Comparison of ENCODE assay signal across 8 cellular contexts in genomic region chr20:47318027-47318595, GRCh38. TPM values are rescaled to one million over a fixed set of nuclear protein-coding genes. Genes with fewer than 3 reads are reported as not detected.
A peak's percentile ranks its signal among the peaks of the same experiment; 100 is the strongest.
DNase-seq lines count a peak whose midpoint lies in the region; ATAC-seq and TF ChIP-seq lines count a peak whose summit lies in the region.

No MANE protein-coding gene starts in this region.

- H2AK5ac ChIP-seq in IMR-90 (ENCODE audit: low read depth, low read length) = peak overlapping the region; percentile 99

- H3K9me3 ChIP-seq in A673 (ENCODE audit: low read depth, low read length, poor library complexity, severe bottlenecking) (no peaks in the 10 kb centered on the region), IMR-90 (ENCODE audit: control insufficient read depth, insufficient read depth, low read length) (no peaks in the 10 kb centered on the region), breast epithelium (no peaks in the 10 kb centered on the region), thoracic aorta (no peaks in the 10 kb centered on the region)

- peak overlapping the region; percentile 88 for H3K9ac ChIP-seq in IMR-90 (ENCODE audit: low read depth, low read length)

- in situ Hi-C loops in IMR-90 (cut with MboI; ENCODE audit: low sequenced_read_pairs) = no loop called here

- BruUV-seq in A673 (replicated peaks; lab: Mats Ljungman, UMichigan) (no TSS peak), IMR-90 (replicated peaks; lab: Mats Ljungman, UMichigan) (no TSS peak)

- peak overlapping the region; percentile 100 for H4K91ac ChIP-seq in IMR-90 (ENCODE audit: insufficient read depth, low read depth, low read length)

- peaks cover 54% of the 10 kb centered on the region for H3K4me1 ChIP-seq in A673 (ENCODE audit: insufficient read depth, low read length, poor library complexity, severe bottlenecking)
- peaks cover 45% of the 10 kb centered on the region for H3K4me1 ChIP-seq in IMR-90 (ENCODE audit: control insufficient read depth, insufficient read depth, low read length)
- peaks cover 29 to 54% of the 10 kb centered on the region in 2 donors for H3K4me1 ChIP-seq in breast epithelium
- peaks cover 45 to 75% of the 10 kb centered on the region in 2 donors for H3K4me1 ChIP-seq in thoracic aorta (ENCODE audit: control insufficient read depth in 1 of 2, low read depth in 2 of 2)

- peak overlapping the region; percentile 99 for H3K4ac ChIP-seq in IMR-90 (ENCODE audit: low read depth, low read length)

- H4K8ac ChIP-seq in IMR-90 (ENCODE audit: low read depth in 2 of 2, low read length in 2 of 2) = peak overlapping the region; percentile 96 to 99

- H2BK15ac ChIP-seq in IMR-90 (ENCODE audit: low read depth, low read length) = peak overlapping the region; percentile 97

- CTCF ChIA-PET in A673 (lab: Charles Lee) (no interaction called here), IMR-90 (lab: Yijun Ruan, JAX) (interaction anchor here (0.6 to 2.9 kb wide), 3 partner anchors 41 to 66 kb away, joined by 3 to 17 read pairs (median 3); no protein-coding TSS in a partner anchor)

- peak overlapping the region; percentile 99 for H2BK5ac ChIP-seq in IMR-90 (ENCODE audit: low read depth, low read length, poor library complexity, severe bottlenecking)

- TF ChIP-seq RAD21 in IMR-90 (IDR thresholded peaks at IDR 0.05; ENCODE audit: low read length) = no peak

- H3K27me3 ChIP-seq in A673 (replicated peaks; ENCODE audit: insufficient read depth, low read depth, low read length, poor library complexity) (no peaks in the 10 kb centered on the region), IMR-90 (ENCODE audit: control insufficient read depth, insufficient read depth, low read length) (no peaks in the 10 kb centered on the region), breast epithelium (no peaks in the 10 kb centered on the region), thoracic aorta (replicated peaks; ENCODE audit: insufficient read depth) (no peaks in the 10 kb centered on the region)

- peak overlapping the region; percentile 94 for H2BK20ac ChIP-seq in IMR-90 (ENCODE audit: low read depth, low read length)

- WGBS in IMR-90 (ENCODE audit: extremely low coverage in 2 of 2, insufficient read length in 1 of 2), 2 experiments = 86% methylated on average over 1 of the region's 7 CpGs; no CpG with 5 or more reads in 1 of the 2 experiments

- peak overlapping the region; percentile 97 for H3K56ac ChIP-seq in IMR-90 (ENCODE audit: extremely low read depth, insufficient read depth, low read length)

- H4K5ac ChIP-seq in IMR-90 (ENCODE audit: low read depth, low read length) = peak overlapping the region; percentile 97

- peak overlapping the region; percentile 95 for H2AK9ac ChIP-seq in IMR-90 (replicated peaks; ENCODE audit: low read depth, low read length, poor library complexity)

- TF ChIP-seq POLR2A in IMR-90 (IDR thresholded peaks at IDR 0.05; ENCODE audit: low read depth, low read length) (no peak; the same call in 1 of the 2 replicates), breast epithelium (IDR thresholded peaks at IDR 0.05) (no peak)

- peak overlapping the region; percentile 100 for H3K23ac ChIP-seq in IMR-90 (ENCODE audit: low read depth, low read length)

- peaks cover 19% of the 10 kb centered on the region for H3K9me1 ChIP-seq in IMR-90 (ENCODE audit: insufficient read depth, low read length)

- H3K14ac ChIP-seq in IMR-90 (replicated peaks; ENCODE audit: low read depth, low read length) = peak overlapping the region; percentile 98

- H3K79me1 ChIP-seq in IMR-90 (ENCODE audit: low read depth in 1 of 2, low read length in 2 of 2) = peaks cover 38 to 78% of the 10 kb centered on the region in 2 experiments

- no peaks in the 10 kb centered on the region for H4K20me1 ChIP-seq in IMR-90 (ENCODE audit: insufficient read depth, low read length)

- H3K36me3 ChIP-seq in A673 (ENCODE audit: insufficient read depth, low read length, poor library complexity, severe bottlenecking) (no peaks in the 10 kb centered on the region), IMR-90 (ENCODE audit: control insufficient read depth, insufficient read depth, low read length) (no peaks in the 10 kb centered on the region), breast epithelium (no peaks in the 10 kb centered on the region), thoracic aorta (no peaks in the 10 kb centered on the region)

- dilution Hi-C loops in IMR-90 (cut with HindIII; ENCODE audit: low sequenced_read_pairs, unreplicated experiment) = no loop called here

- intact Hi-C loops in A673 (cut with micrococcal nuclease; ENCODE audit: unreplicated experiment) = loop anchor here (5.0 kb wide), 1 partner anchor 39 kb away; the partner anchor contains the start of gene ZMYND8
- intact Hi-C loops in IMR-90 (cut with micrococcal nuclease) = loop anchor here (5.0 kb wide), 1 partner anchor 46 kb away; no protein-coding TSS in a partner anchor
- intact Hi-C loops in breast epithelium (cut with DNase I; ENCODE audit: low total_unique reads) = loop anchor here (5.0 kb wide), 1 partner anchor 39 kb away; the partner anchor contains the start of gene ZMYND8

- H3K4me2 ChIP-seq in IMR-90 (ENCODE audit: low read depth, low read length) = peak overlapping the region; percentile 39

- DNase-seq in A673 (ENCODE audit: low spot score) (peak; percentile 37), IMR-90 (peak; percentile 65), breast epithelium (ENCODE audit: low spot score in 2 of 2) (no peak), kidney tubule cell (ENCODE audit: low spot score) (peak; percentile 89), thoracic aorta (ENCODE audit: low spot score) (no peak), inferior parietal cortex (ENCODE audit: extremely low spot score) (no peak), Kasumi-1 (lab: John Stamatoyannopoulos, UW) (no peak), NCI-H345 (lab: John Stamatoyannopoulos, UW) (no peak)

- ATAC-seq in IMR-90 (ENCODE audit: low read depth) (peak; percentile 3; the same call in 1 of the 2 replicates), thoracic aorta (ENCODE audit: insufficient number of reproducible peaks, low FRiP score, low read depth) (no peak)

- H3K27ac ChIP-seq in A673 (ENCODE audit: low read depth, low read length, poor library complexity, severe bottlenecking) = peak overlapping the region; percentile 87
- peak overlapping the region; percentile 95 for H3K27ac ChIP-seq in IMR-90 (ENCODE audit: insufficient read depth, low read length)
- H3K27ac ChIP-seq in breast epithelium = peak overlapping the region; percentile 99 to 100
- peak overlapping the region; percentile 98 to 100 for H3K27ac ChIP-seq in thoracic aorta

- peak overlapping the region; percentile 51 for H2AFZ ChIP-seq in IMR-90 (replicated peaks; ENCODE audit: low read length, poor library complexity)

- no peak overlapping the region for H3K4me3 ChIP-seq in A673 (ENCODE audit: low read depth, low read length, poor library complexity, severe bottlenecking)
- H3K4me3 ChIP-seq in IMR-90 (ENCODE audit: insufficient read depth, low read depth, low read length) = no peak overlapping the region
- H3K4me3 ChIP-seq in breast epithelium = peak overlapping the region; percentile 19 to 57 (median 33)
- peak overlapping the region; percentile 44 for H3K4me3 ChIP-seq in thoracic aorta

- POLR2A ChIA-PET in A673 (lab: Charles Lee; ENCODE audit: low non-redundant PET) = no interaction called here
- POLR2A ChIA-PET in IMR-90 (lab: Charles Lee; ENCODE audit: unreplicated experiment) = interaction anchor here (0.6 to 1.5 kb wide), 7 partner anchors 8 to 104 kb away, joined by 3 to 4 read pairs (median 3); no protein-coding TSS in a partner anchor

- H2BK120ac ChIP-seq in IMR-90 (ENCODE audit: low read depth, low read length) = peak overlapping the region; percentile 98

- peak overlapping the region; percentile 95 for H3K18ac ChIP-seq in IMR-90 (ENCODE audit: low read depth, low read length)

- TF ChIP-seq CTCF in A673 (conservative IDR thresholded peaks at IDR 0.05; ENCODE audit: low read depth, low read length) (no peak), IMR-90 (conservative IDR thresholded peaks at IDR 0.05; ENCODE audit: low read depth, low read length) (no peak), breast epithelium (IDR thresholded peaks at IDR 0.05) (no peak), thoracic aorta (IDR thresholded peaks at IDR 0.05) (no peak)

TF ChIP-seq in IMR-90, 13 proteins besides CTCF, POLR2A, EP300 and RAD21 (continues in another document):
- no peak for TF ChIP-seq NFE2L2 (IDR thresholded peaks at IDR 0.05; ENCODE audit: low read depth, low read length)
- no peak for TF ChIP-seq BHLHE40 (IDR thresholded peaks at IDR 0.05; ENCODE audit: low read depth, low read length)
- TF ChIP-seq CHD1 (IDR thresholded peaks at IDR 0.05; ENCODE audit: low read depth, low read length) = no peak
- TF ChIP-seq RCOR1 (IDR thresholded peaks at IDR 0.05; ENCODE audit: insufficient replicate concordance, low read length) = no peak
- no peak for TF ChIP-seq SMC3 (IDR thresholded peaks at IDR 0.05; ENCODE audit: low read depth, low read length)
- no peak for TF ChIP-seq RFX5 (IDR thresholded peaks at IDR 0.05; ENCODE audit: low read depth, low read length)
- TF ChIP-seq MAFK (IDR thresholded peaks at IDR 0.05; ENCODE audit: low read depth, low read length) = no peak
- TF ChIP-seq FOS (IDR thresholded peaks at IDR 0.05; ENCODE audit: low read depth, low read length) = no peak
- no peak for TF ChIP-seq USF2 (IDR thresholded peaks at IDR 0.05; ENCODE audit: low read depth, low read length)
- no peak for TF ChIP-seq MXI1 (IDR thresholded peaks at IDR 0.05; ENCODE audit: borderline replicate concordance, low read depth, low read length)
- TF ChIP-seq MAZ (IDR thresholded peaks at IDR 0.05; ENCODE audit: borderline replicate concordance, low read depth, low read length) = no peak
- no peak for TF ChIP-seq CEBPB (IDR thresholded peaks at IDR 0.05; ENCODE audit: low read depth, low read length)

RNA-seq across cellular contexts. Expression of gene ZMYND8, which starts 38.4 kb away (rescaled TPM):
- total RNA-seq in A673 (2021) (31.3 and 35.2 TPM in 2 replicates), IMR-90 (2012; rRNA removed) (23.6 and 24.0 TPM in 2 replicates), breast epithelium (10 to 100 TPM; 40.6 to 47.7 (median 41.4) TPM), thoracic aorta (10 to 100 TPM; 17.9 to 27.2 TPM)
- 28.2 and 28.3 TPM in 2 replicates for polyA plus RNA-seq in IMR-90 (2012; rRNA removed)
- polyA plus RNA-seq in IMR-90 (2012; cell fraction: cytosol; rRNA removed) = 12.6 and 14.1 TPM in 2 replicates
- polyA plus RNA-seq in IMR-90 (2012; cell fraction: nucleus; rRNA removed; ENCODE audit: low replicate concordance) = 43.6 and 72.5 TPM in 2 replicates

Comparison
In these comparisons a context has a peak if more than half of its experiments do, and no peak if none do; other contexts are left out.
1. DNase-seq: peak in A673 (single experiment), IMR-90 (single experiment) and kidney tubule cell (single experiment); none in breast epithelium (0 of 2), thoracic aorta (single experiment), inferior parietal cortex (single experiment), Kasumi-1 (0 of 2) and NCI-H345 (single experiment).
2. H3K4me3 ChIP-seq: peak in breast epithelium (3 of 3) and thoracic aorta (single experiment); none in A673 (single experiment) and IMR-90 (single experiment).
3. Peak in every context shown above with its lines, with median percentiles within 50 percentile points of each other: H3K27ac ChIP-seq.